ENCODE assay signal across 19 cellular contexts in the genomic region with DNA sequence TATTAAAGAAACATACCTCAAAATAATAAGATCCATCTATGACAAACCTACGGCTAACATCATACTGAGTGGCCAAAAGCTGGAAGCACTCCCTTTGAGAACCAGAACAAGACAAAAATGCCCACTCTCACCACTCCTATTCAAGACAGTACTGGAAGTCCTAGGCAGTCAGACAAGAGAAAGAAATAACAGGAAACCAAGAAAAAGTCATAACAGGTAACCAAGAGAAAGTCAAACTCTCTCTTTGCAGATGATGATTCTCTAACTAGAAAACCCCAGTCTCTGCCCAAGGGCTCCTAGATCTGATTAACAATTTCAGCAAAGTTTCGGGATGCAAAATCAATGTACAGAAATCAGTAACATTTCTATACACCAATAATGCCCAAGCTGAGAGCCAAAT. TPM values are rescaled to one million over a fixed set of nuclear protein-coding genes. Genes with fewer than 3 reads are reported as not detected.
DNase-seq lines count a peak whose midpoint lies in the region; ATAC-seq and TF ChIP-seq lines count a peak whose summit lies in the region.
"Had no signal": no experiment of that assay in that cellular context is flagged by ENCODE, and none has a peak within 500 bp of the region (broad histone marks: within the 10 kb centered on the region; RNA-seq: fewer than 3 reads in every experiment).

No MANE protein-coding gene starts in this region.

- no peak for DNase-seq in CD4-positive, alpha-beta T cell
- DNase-seq in T-helper 2 cell treated with Interferon-gamma antibody and Interleukin-4, amounts not matched to agents 5 μg/mL and 100 μg/mL, for 36 hours (ENCODE audit: low spot score) = no peak
- DNase-seq in effector memory CD8-positive, alpha-beta T cell = no peak
- DNase-seq in omental fat pad (ENCODE audit: low spot score) = no peak
- DNase-seq: adrenal gland, Calu3, endodermal cell, NCI-H1092 treated with DMSO at 0.1 percent for 48 hours, NCI-H774, nephron progenitor cell, Peyer's patch, spleen had no signal

- peaks cover 51% of the 10 kb centered on the region for H3K36me3 Mint-ChIP-seq in CD4-positive, alpha-beta T cell (ENCODE audit: low read depth)
- H3K36me3 Mint-ChIP-seq in T-helper 2 cell treated with Interferon-gamma antibody and Interleukin-4, amounts not matched to agents 5 μg/mL and 100 μg/mL, for 36 hours (ENCODE audit: low read depth) = peaks cover 65% of the 10 kb centered on the region
- H3K36me3 Mint-ChIP-seq in effector memory CD8-positive, alpha-beta T cell (ENCODE audit: insufficient read depth) = peaks cover 14% of the 10 kb centered on the region

- H3K27ac Mint-ChIP-seq in CD4-positive, alpha-beta T cell = peak overlapping the region; percentile 81
- H3K27ac Mint-ChIP-seq in T-helper 2 cell treated with Interferon-gamma antibody and Interleukin-4, amounts not matched to agents 5 μg/mL and 100 μg/mL, for 36 hours = peak overlapping the region; percentile 66
- H3K27ac Mint-ChIP-seq in effector memory CD8-positive, alpha-beta T cell = peak overlapping the region; percentile 13 to 86
- H3K27ac Mint-ChIP-seq: endodermal cell, nephron progenitor cell had no signal

- peak overlapping the region; percentile 59 for H3K27ac ChIP-seq in CD4-positive, alpha-beta T cell (ENCODE audit: low read depth, low read length)
- H3K27ac ChIP-seq: adrenal gland, KMS-11, Peyer's patch, tibial nerve had no signal

- ATAC-seq in CD4-positive, alpha-beta T cell (ENCODE audit: poor library complexity) = peak; percentile 27
- ATAC-seq in GM18498 (IDR thresholded peaks at IDR 0.05; ENCODE audit: unreplicated experiment) = peak; percentile 43
- ATAC-seq in effector memory CD8-positive, alpha-beta T cell (replicated peaks) = peak; percentile 28
- no peak for ATAC-seq in HG02759 (IDR thresholded peaks at IDR 0.05; ENCODE audit: unreplicated experiment)
- ATAC-seq in HG03097 (IDR thresholded peaks at IDR 0.05; ENCODE audit: low FRiP score, unreplicated experiment) = no peak
- no peak for ATAC-seq in omental fat pad (ENCODE audit: low FRiP score)
- ATAC-seq in HG03378 (IDR thresholded peaks at IDR 0.05; ENCODE audit: unreplicated experiment) = no peak
- ATAC-seq: SK-N-SH treated with all-trans-retinoic acid at 6 μM for 48 hours had no signal

- intact Hi-C loops in CD4-positive, alpha-beta T cell (cut with DNase I, micrococcal nuclease) = loop anchor here in 1 of 2 experiments (2.0 kb wide), 1 partner anchor 14 kb away; no protein-coding TSS in a partner anchor

- peaks cover 5% of the 10 kb centered on the region for H3K9me3 ChIP-seq in CD4-positive, alpha-beta T cell (ENCODE audit: control insufficient read depth, low read length)
- H3K9me3 ChIP-seq: adrenal gland, Peyer's patch had no signal

- peak overlapping the region; percentile 84 for H3K4me3 Mint-ChIP-seq in CD4-positive, alpha-beta T cell
- H3K4me3 Mint-ChIP-seq in T-helper 2 cell treated with Interferon-gamma antibody and Interleukin-4, amounts not matched to agents 5 μg/mL and 100 μg/mL, for 36 hours = peak overlapping the region; percentile 35
- peak overlapping the region; percentile 40 to 41 for H3K4me3 Mint-ChIP-seq in effector memory CD8-positive, alpha-beta T cell
- H3K4me3 Mint-ChIP-seq: endodermal cell, nephron progenitor cell had no signal

- H3K9me3 Mint-ChIP-seq in CD4-positive, alpha-beta T cell = no peaks in the 10 kb centered on the region
- H3K9me3 Mint-ChIP-seq in T-helper 2 cell treated with Interferon-gamma antibody and Interleukin-4, amounts not matched to agents 5 μg/mL and 100 μg/mL, for 36 hours = peaks cover 26% of the 10 kb centered on the region
- no peaks in the 10 kb centered on the region for H3K9me3 Mint-ChIP-seq in effector memory CD8-positive, alpha-beta T cell

- no peak for TF ChIP-seq CTCF in CD4-positive, alpha-beta T cell (IDR thresholded peaks at IDR 0.05)
- TF ChIP-seq CTCF in omental fat pad (IDR thresholded peaks at IDR 0.05) = no peak

- H3K27me3 Mint-ChIP-seq in CD4-positive, alpha-beta T cell = no peaks in the 10 kb centered on the region
- H3K27me3 Mint-ChIP-seq in T-helper 2 cell treated with Interferon-gamma antibody and Interleukin-4, amounts not matched to agents 5 μg/mL and 100 μg/mL, for 36 hours (ENCODE audit: low read depth) = no peaks in the 10 kb centered on the region
- H3K27me3 Mint-ChIP-seq in effector memory CD8-positive, alpha-beta T cell = no peaks in the 10 kb centered on the region

- H3K4me1 Mint-ChIP-seq in CD4-positive, alpha-beta T cell (ENCODE audit: low read depth) = peaks cover 97% of the 10 kb centered on the region
- H3K4me1 Mint-ChIP-seq in T-helper 2 cell treated with Interferon-gamma antibody and Interleukin-4, amounts not matched to agents 5 μg/mL and 100 μg/mL, for 36 hours (ENCODE audit: low read depth) = peaks cover 61% of the 10 kb centered on the region
- H3K4me1 Mint-ChIP-seq in effector memory CD8-positive, alpha-beta T cell (ENCODE audit: low read depth in 2 of 2) = peaks cover 61 to 69% of the 10 kb centered on the region in 2 donors

- CTCF ChIA-PET in CD4-positive, alpha-beta T cell (lab: Charles Lee) = interaction anchor here (1.3 to 1.8 kb wide), 4 partner anchors 10 to 35 kb away, joined by 3 to 4 read pairs (median 4); no protein-coding TSS in a partner anchor

- POLR2A ChIA-PET in CD4-positive, alpha-beta T cell (lab: Charles Lee) = interaction anchor here (0.6 to 2.1 kb wide), 5 partner anchors 9 to 35 kb away, joined by 3 to 7 read pairs (median 5); no protein-coding TSS in a partner anchor

- H3K27me3 ChIP-seq in CD4-positive, alpha-beta T cell (ENCODE audit: control insufficient read depth, insufficient read depth, low read length) = no peaks in the 10 kb centered on the region
- H3K27me3 ChIP-seq: adrenal gland, Peyer's patch, spleen, tibial nerve had no signal

RNA-seq across cellular contexts. Expression of gene TMEM123, which starts 35.6 kb away (rescaled TPM):
- 100 to 1,000 TPM; 288 to 307 TPM for total RNA-seq in CD4-positive, alpha-beta T cell
- 100 to 1,000 TPM in 2 of 4 donors, 10 to 100 TPM in 2; 81.8 to 109 (median 98.8) TPM for total RNA-seq in omental fat pad

Comparison
In these comparisons a context has a peak if more than half of its experiments do, and no peak if none do; other contexts are left out.
1. ATAC-seq: peak in CD4-positive, alpha-beta T cell (single experiment), GM18498 (single experiment) and effector memory CD8-positive, alpha-beta T cell (single experiment); none in HG02759 (single experiment), HG03097 (single experiment), omental fat pad (single experiment) and HG03378 (single experiment).
2. Peak in every context shown above with its lines, with median percentiles within 50 percentile points of each other: H3K27ac Mint-ChIP-seq and H3K4me3 Mint-ChIP-seq.